In the genomic region with DNA sequence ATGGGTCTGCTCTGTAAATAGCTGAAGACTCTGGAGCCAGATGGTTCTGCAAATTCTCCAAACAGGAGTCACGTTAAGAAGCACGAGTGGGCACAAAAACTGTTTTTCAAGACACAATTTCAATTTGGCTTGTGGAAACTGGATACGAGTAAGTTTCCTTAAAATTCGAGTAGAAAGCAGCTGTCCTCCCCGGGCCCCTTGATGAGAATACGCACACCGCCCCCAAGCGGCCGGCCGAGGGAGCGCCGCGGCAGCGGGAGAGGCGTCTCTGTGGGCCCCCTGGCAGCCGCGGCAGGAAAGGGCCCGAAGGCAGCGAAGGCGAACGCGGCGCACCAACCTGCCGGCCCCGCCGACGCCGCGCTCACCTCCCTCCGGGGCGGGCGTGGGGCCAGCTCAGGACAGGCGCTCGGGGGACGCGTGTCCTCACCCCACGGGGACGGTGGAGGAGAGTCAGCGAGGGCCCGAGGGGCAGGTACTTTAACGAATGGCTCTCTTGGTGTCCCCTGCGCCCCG, we compare ENCODE assay signal across 1 cellular context.
TF ChIP-seq lines count a peak whose summit lies in the region.

No MANE protein-coding gene starts in this region.

TF ChIP-seq in WTC11, 78 proteins besides CTCF, POLR2A, EP300 and RAD21 (continued from another document):
- no peak for TF ChIP-seq ZBTB21 (CRISPR knock-in tag; IDR thresholded peaks at IDR 0.05; ENCODE audit: borderline replicate concordance)
- TF ChIP-seq IRF2 (CRISPR knock-in tag; IDR thresholded peaks at IDR 0.05; ENCODE audit: borderline replicate concordance, low read depth), result no peak
- TF ChIP-seq, protein P1, sequence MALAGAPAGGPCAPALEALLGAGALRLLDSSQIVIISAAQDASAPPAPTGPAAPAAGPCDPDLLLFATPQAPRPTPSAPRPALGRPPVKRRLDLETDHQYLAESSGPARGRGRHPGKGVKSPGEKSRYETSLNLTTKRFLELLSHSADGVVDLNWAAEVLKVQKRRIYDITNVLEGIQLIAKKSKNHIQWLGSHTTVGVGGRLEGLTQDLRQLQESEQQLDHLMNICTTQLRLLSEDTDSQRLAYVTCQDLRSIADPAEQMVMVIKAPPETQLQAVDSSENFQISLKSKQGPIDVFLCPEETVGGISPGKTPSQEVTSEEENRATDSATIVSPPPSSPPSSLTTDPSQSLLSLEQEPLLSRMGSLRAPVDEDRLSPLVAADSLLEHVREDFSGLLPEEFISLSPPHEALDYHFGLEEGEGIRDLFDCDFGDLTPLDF (CRISPR knock-in tag; IDR thresholded peaks at IDR 0.05), result no peak
- no peak for TF ChIP-seq MYBL2 (CRISPR knock-in tag; IDR thresholded peaks at IDR 0.05)
- TF ChIP-seq RORB (CRISPR knock-in tag; IDR thresholded peaks at IDR 0.05), result no peak
- TF ChIP-seq, protein P2, sequence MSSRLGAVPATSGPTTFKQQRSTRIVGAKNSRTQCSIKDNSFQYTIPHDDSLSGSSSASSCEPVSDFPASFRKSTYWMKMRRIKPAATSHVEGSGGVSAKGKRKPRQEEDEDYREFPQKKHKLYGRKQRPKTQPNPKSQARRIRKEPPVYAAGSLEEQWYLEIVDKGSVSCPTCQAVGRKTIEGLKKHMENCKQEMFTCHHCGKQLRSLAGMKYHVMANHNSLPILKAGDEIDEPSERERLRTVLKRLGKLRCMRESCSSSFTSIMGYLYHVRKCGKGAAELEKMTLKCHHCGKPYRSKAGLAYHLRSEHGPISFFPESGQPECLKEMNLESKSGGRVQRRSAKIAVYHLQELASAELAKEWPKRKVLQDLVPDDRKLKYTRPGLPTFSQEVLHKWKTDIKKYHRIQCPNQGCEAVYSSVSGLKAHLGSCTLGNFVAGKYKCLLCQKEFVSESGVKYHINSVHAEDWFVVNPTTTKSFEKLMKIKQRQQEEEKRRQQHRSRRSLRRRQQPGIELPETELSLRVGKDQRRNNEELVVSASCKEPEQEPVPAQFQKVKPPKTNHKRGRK (CRISPR knock-in tag; IDR thresholded peaks at IDR 0.05; ENCODE audit: borderline replicate concordance), result no peak
- no peak for TF ChIP-seq FOXJ3 (CRISPR knock-in tag; IDR thresholded peaks at IDR 0.05; ENCODE audit: borderline replicate concordance)
- no peak for TF ChIP-seq MXD4 (CRISPR knock-in tag; IDR thresholded peaks at IDR 0.05; ENCODE audit: borderline replicate concordance)
- TF ChIP-seq, protein P3, sequence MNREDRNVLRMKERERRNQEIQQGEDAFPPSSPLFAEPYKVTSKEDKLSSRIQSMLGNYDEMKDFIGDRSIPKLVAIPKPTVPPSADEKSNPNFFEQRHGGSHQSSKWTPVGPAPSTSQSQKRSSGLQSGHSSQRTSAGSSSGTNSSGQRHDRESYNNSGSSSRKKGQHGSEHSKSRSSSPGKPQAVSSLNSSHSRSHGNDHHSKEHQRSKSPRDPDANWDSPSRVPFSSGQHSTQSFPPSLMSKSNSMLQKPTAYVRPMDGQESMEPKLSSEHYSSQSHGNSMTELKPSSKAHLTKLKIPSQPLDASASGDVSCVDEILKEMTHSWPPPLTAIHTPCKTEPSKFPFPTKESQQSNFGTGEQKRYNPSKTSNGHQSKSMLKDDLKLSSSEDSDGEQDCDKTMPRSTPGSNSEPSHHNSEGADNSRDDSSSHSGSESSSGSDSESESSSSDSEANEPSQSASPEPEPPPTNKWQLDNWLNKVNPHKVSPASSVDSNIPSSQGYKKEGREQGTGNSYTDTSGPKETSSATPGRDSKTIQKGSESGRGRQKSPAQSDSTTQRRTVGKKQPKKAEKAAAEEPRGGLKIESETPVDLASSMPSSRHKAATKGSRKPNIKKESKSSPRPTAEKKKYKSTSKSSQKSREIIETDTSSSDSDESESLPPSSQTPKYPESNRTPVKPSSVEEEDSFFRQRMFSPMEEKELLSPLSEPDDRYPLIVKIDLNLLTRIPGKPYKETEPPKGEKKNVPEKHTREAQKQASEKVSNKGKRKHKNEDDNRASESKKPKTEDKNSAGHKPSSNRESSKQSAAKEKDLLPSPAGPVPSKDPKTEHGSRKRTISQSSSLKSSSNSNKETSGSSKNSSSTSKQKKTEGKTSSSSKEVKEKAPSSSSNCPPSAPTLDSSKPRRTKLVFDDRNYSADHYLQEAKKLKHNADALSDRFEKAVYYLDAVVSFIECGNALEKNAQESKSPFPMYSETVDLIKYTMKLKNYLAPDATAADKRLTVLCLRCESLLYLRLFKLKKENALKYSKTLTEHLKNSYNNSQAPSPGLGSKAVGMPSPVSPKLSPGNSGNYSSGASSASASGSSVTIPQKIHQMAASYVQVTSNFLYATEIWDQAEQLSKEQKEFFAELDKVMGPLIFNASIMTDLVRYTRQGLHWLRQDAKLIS (CRISPR knock-in tag; IDR thresholded peaks at IDR 0.05; ENCODE audit: borderline replicate concordance), result no peak
- TF ChIP-seq, protein P4, sequence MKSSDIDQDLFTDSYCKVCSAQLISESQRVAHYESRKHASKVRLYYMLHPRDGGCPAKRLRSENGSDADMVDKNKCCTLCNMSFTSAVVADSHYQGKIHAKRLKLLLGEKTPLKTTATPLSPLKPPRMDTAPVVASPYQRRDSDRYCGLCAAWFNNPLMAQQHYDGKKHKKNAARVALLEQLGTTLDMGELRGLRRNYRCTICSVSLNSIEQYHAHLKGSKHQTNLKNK (CRISPR knock-in tag; IDR thresholded peaks at IDR 0.05), result no peak
- TF ChIP-seq ZNF121 (CRISPR knock-in tag; IDR thresholded peaks at IDR 0.05), result no peak; the same call in 1 of the 2 replicates
- TF ChIP-seq ZNF219 (CRISPR knock-in tag; IDR thresholded peaks at IDR 0.05; ENCODE audit: borderline replicate concordance), result no peak
- TF ChIP-seq GABPB1 (CRISPR knock-in tag; IDR thresholded peaks at IDR 0.05), result peak; percentile 39; the same call in 1 of the 2 replicates
- no peak for TF ChIP-seq ESRRA (CRISPR knock-in tag; IDR thresholded peaks at IDR 0.05; ENCODE audit: borderline replicate concordance)
- TF ChIP-seq, protein P5, sequence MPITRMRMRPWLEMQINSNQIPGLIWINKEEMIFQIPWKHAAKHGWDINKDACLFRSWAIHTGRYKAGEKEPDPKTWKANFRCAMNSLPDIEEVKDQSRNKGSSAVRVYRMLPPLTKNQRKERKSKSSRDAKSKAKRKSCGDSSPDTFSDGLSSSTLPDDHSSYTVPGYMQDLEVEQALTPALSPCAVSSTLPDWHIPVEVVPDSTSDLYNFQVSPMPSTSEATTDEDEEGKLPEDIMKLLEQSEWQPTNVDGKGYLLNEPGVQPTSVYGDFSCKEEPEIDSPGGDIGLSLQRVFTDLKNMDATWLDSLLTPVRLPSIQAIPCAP (CRISPR knock-in tag; IDR thresholded peaks at IDR 0.05), result no peak
- TF ChIP-seq, protein P6, sequence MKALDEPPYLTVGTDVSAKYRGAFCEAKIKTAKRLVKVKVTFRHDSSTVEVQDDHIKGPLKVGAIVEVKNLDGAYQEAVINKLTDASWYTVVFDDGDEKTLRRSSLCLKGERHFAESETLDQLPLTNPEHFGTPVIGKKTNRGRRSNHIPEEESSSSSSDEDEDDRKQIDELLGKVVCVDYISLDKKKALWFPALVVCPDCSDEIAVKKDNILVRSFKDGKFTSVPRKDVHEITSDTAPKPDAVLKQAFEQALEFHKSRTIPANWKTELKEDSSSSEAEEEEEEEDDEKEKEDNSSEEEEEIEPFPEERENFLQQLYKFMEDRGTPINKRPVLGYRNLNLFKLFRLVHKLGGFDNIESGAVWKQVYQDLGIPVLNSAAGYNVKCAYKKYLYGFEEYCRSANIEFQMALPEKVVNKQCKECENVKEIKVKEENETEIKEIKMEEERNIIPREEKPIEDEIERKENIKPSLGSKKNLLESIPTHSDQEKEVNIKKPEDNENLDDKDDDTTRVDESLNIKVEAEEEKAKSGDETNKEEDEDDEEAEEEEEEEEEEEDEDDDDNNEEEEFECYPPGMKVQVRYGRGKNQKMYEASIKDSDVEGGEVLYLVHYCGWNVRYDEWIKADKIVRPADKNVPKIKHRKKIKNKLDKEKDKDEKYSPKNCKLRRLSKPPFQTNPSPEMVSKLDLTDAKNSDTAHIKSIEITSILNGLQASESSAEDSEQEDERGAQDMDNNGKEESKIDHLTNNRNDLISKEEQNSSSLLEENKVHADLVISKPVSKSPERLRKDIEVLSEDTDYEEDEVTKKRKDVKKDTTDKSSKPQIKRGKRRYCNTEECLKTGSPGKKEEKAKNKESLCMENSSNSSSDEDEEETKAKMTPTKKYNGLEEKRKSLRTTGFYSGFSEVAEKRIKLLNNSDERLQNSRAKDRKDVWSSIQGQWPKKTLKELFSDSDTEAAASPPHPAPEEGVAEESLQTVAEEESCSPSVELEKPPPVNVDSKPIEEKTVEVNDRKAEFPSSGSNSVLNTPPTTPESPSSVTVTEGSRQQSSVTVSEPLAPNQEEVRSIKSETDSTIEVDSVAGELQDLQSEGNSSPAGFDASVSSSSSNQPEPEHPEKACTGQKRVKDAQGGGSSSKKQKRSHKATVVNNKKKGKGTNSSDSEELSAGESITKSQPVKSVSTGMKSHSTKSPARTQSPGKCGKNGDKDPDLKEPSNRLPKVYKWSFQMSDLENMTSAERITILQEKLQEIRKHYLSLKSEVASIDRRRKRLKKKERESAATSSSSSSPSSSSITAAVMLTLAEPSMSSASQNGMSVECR (CRISPR knock-in tag; IDR thresholded peaks at IDR 0.05; ENCODE audit: borderline replicate concordance), result no peak
- TF ChIP-seq, protein P7, sequence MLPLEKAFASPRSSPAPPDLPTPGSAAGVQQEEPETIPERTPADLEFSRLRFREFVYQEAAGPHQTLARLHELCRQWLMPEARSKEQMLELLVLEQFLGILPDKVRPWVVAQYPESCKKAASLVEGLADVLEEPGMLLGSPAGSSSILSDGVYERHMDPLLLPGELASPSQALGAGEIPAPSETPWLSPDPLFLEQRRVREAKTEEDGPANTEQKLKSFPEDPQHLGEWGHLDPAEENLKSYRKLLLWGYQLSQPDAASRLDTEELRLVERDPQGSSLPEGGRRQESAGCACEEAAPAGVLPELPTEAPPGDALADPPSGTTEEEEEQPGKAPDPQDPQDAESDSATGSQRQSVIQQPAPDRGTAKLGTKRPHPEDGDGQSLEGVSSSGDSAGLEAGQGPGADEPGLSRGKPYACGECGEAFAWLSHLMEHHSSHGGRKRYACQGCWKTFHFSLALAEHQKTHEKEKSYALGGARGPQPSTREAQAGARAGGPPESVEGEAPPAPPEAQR (CRISPR knock-in tag; IDR thresholded peaks at IDR 0.05), result no peak
- 0 out of 2 replicates have a peak, but pooled peaks have one; percentile 32 for TF ChIP-seq FOXK1 (CRISPR knock-in tag; IDR thresholded peaks at IDR 0.05)
- TF ChIP-seq PRRX2 (CRISPR knock-in tag; IDR thresholded peaks at IDR 0.05), result peak; percentile 39; the same call in 1 of the 2 replicates
- TF ChIP-seq NFATC4 (CRISPR knock-in tag; IDR thresholded peaks at IDR 0.05), result peak; percentile 64; the same call in 1 of the 2 replicates
- TF ChIP-seq, protein P8, sequence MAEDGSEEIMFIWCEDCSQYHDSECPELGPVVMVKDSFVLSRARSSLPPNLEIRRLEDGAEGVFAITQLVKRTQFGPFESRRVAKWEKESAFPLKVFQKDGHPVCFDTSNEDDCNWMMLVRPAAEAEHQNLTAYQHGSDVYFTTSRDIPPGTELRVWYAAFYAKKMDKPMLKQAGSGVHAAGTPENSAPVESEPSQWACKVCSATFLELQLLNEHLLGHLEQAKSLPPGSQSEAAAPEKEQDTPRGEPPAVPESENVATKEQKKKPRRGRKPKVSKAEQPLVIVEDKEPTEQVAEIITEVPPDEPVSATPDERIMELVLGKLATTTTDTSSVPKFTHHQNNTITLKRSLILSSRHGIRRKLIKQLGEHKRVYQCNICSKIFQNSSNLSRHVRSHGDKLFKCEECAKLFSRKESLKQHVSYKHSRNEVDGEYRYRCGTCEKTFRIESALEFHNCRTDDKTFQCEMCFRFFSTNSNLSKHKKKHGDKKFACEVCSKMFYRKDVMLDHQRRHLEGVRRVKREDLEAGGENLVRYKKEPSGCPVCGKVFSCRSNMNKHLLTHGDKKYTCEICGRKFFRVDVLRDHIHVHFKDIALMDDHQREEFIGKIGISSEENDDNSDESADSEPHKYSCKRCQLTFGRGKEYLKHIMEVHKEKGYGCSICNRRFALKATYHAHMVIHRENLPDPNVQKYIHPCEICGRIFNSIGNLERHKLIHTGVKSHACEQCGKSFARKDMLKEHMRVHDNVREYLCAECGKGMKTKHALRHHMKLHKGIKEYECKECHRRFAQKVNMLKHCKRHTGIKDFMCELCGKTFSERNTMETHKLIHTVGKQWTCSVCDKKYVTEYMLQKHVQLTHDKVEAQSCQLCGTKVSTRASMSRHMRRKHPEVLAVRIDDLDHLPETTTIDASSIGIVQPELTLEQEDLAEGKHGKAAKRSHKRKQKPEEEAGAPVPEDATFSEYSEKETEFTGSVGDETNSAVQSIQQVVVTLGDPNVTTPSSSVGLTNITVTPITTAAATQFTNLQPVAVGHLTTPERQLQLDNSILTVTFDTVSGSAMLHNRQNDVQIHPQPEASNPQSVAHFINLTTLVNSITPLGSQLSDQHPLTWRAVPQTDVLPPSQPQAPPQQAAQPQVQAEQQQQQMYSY (CRISPR knock-in tag; IDR thresholded peaks at IDR 0.05), result no peak
